ENCODE assay signal across 32 cellular contexts in the genomic region with DNA sequence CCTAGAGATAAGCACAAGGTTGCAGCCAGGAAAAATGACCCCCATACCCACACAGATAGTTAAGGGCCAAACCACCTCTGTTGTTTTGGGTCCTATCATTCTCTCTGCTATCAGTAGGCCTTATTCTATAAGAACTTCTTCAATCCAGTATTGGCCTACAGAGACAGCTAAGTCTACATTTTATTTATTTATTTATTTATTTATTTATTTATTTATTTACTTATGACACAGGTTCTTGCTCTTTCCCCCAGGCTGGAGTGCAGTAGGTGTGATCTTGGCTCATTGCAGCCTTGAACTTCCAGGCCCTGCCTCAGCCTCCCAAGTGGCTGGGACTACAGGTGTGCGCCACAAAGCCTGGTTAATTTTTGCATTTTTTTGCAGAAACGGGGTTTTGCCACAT. TPM values are rescaled to one million over a fixed set of nuclear protein-coding genes. Genes with fewer than 3 reads are reported as not detected.
"Had no signal": no experiment of that assay in that cellular context is flagged by ENCODE, and none has a peak within 500 bp of the region (broad histone marks: within the 10 kb centered on the region; RNA-seq: fewer than 3 reads in every experiment).

No MANE protein-coding gene starts in this region.

- H3K4me1 Mint-ChIP-seq: stimulated activated memory B cell treated with anti-CD40 and anti-IgM and Interleukin-4, amounts not matched to agents 10 μg/mL and 1 μg/mL and 100 μg/mL, for 72 hours; stimulated activated naive B cell treated with anti-CD40 and anti-IgM and Interleukin-4, amounts not matched to agents 10 μg/mL and 1 μg/mL and 100 μg/mL, for 72 hours had no signal

- H3K9me3 ChIP-seq: suprapubic skin, testis, thoracic aorta, thyroid gland, transverse colon, upper lobe of right lung, uterus, vagina had no signal

- H3K36me3 Mint-ChIP-seq: stimulated activated memory B cell treated with anti-CD40 and anti-IgM and Interleukin-4, amounts not matched to agents 10 μg/mL and 1 μg/mL and 100 μg/mL, for 72 hours; type B pancreatic cell had no signal

- H3K27ac Mint-ChIP-seq: stimulated activated memory B cell treated with anti-CD40 and anti-IgM and Interleukin-4, amounts not matched to agents 10 μg/mL and 1 μg/mL and 100 μg/mL, for 72 hours; stimulated activated naive B cell treated with anti-CD40 and anti-IgM and Interleukin-4, amounts not matched to agents 10 μg/mL and 1 μg/mL and 100 μg/mL, for 72 hours; stimulated activated naive CD8-positive, alpha-beta T cell treated with anti-CD3 and anti-CD28 coated beads, Interleukin-15, amount 100 ng/mL, for 72 hours; stimulated activated naive CD8-positive, alpha-beta T cell treated with anti-CD3 and anti-CD28 coated beads, Interleukin-15, Interleukin-2, amounts not matched to agents 100 ng/mL and 50 ng/mL, for 24 hours; type B pancreatic cell had no signal

- ATAC-seq: stimulated activated memory B cell treated with anti-CD40 and anti-IgM and Interleukin-4, amounts not matched to agents 10 μg/mL and 1 μg/mL and 100 μg/mL, for 72 hours; stimulated activated naive B cell treated with anti-CD40 and anti-IgM and Interleukin-4, amounts not matched to agents 10 μg/mL and 1 μg/mL and 100 μg/mL, for 72 hours; stimulated activated naive CD8-positive, alpha-beta T cell treated with anti-CD3 and anti-CD28 coated beads, Interleukin-15, amount 100 ng/mL, for 72 hours; stimulated activated naive CD8-positive, alpha-beta T cell treated with anti-CD3 and anti-CD28 coated beads, Interleukin-15, Interleukin-2, amounts not matched to agents 100 U/mL and 50 U/mL, for 24 hours; upper lobe of right lung had no signal

- H3K36me3 ChIP-seq: stomach, suprapubic skin, thoracic aorta, thyroid gland, tibial artery, tibial nerve, transverse colon, upper lobe of left lung, upper lobe of right lung, uterus, vagina had no signal

- H3K27ac ChIP-seq: stomach, suprapubic skin, testis, thoracic aorta, thyroid gland, tibial artery, tibial nerve, transverse colon, upper lobe of left lung, upper lobe of right lung, uterus, vagina had no signal

- DNase-seq: stimulated activated CD4-positive, alpha-beta T cell treated with anti-CD3 and anti-CD28 coated beads, Interleukin-2, amount 100 ng/mL, for 48 hours; stimulated activated CD4-positive, alpha-beta T cell treated with anti-CD3 and anti-CD28 coated beads, Interleukin-4, amount 100 ng/mL, for 1 hour; stimulated activated CD4-positive, alpha-beta T cell treated with anti-CD3 and anti-CD28 coated beads, Interleukin-4, amount 100 ng/mL, for 24 hours; stimulated activated CD4-positive, alpha-beta T cell treated with anti-CD3 and anti-CD28 coated beads, Interleukin-4, amount 100 ng/mL, for 4 hours; stimulated activated CD8-positive, alpha-beta memory T cell treated with anti-CD3 and anti-CD28 coated beads, Interleukin-4, amount 100 ng/mL, for 48 hours; stimulated activated naive B cell treated with anti-CD40 and anti-IgM and Interleukin-4, amounts not matched to agents 10 μg/mL and 1 μg/mL and 100 μg/mL, for 72 hours; stimulated activated naive CD4-positive, alpha-beta T cell; stimulated activated naive CD4-positive, alpha-beta T cell treated with Interleukin-2 at 50 U/mL for 16 hours; stimulated activated naive CD8-positive, alpha-beta T cell treated with anti-CD3 and anti-CD28 coated beads, Interleukin-15, amount 100 ng/mL, for 72 hours; stimulated activated naive CD8-positive, alpha-beta T cell treated with anti-CD3 and anti-CD28 coated beads, Interleukin-15, Interleukin-2, amounts not matched to agents 100 U/mL and 50 U/mL, for 24 hours; stomach; substantia nigra; testis; thyroid gland; tibial artery; transverse colon; trophoblast cell; upper lobe of left lung; upper lobe of right lung; uterus had no signal

- H3K4me3 Mint-ChIP-seq: stimulated activated memory B cell treated with anti-CD40 and anti-IgM and Interleukin-4, amounts not matched to agents 10 μg/mL and 1 μg/mL and 100 μg/mL, for 72 hours; stimulated activated naive B cell treated with anti-CD40 and anti-IgM and Interleukin-4, amounts not matched to agents 10 μg/mL and 1 μg/mL and 100 μg/mL, for 72 hours; stimulated activated naive CD8-positive, alpha-beta T cell treated with anti-CD3 and anti-CD28 coated beads, Interleukin-15, amount 100 ng/mL, for 72 hours; stimulated activated naive CD8-positive, alpha-beta T cell treated with anti-CD3 and anti-CD28 coated beads, Interleukin-15, Interleukin-2, amounts not matched to agents 100 ng/mL and 50 ng/mL, for 24 hours; type B pancreatic cell had no signal

- H3K9me3 Mint-ChIP-seq: type B pancreatic cell had no signal

- FAIRE-seq: urothelium cell line had no signal

- H3K4me1 ChIP-seq: stomach, suprapubic skin, testis, thyroid gland, tibial artery, tibial nerve, transverse colon, upper lobe of left lung, upper lobe of right lung, uterus, vagina had no signal

- H3K4me3 ChIP-seq: stomach, suprapubic skin, testis, thoracic aorta, thyroid gland, tibial artery, tibial nerve, transverse colon, upper lobe of left lung, upper lobe of right lung, uterus, vagina had no signal

RNA-seq across cellular contexts. Expression of gene SPPL2C, which starts 42.2 kb away (rescaled TPM):
- total RNA-seq: stomach, subcutaneous adipose tissue, suprapubic skin, thoracic aorta, tibial nerve, transverse colon, upper lobe of left lung, upper lobe of right lung, ureter, urinary bladder, uterus, vagina had no signal
- polyA plus RNA-seq: stomach, thymus, urinary bladder had no signal
